Comparison of ENCODE assay signal across 1 cellular context in genomic region chr7:86918245-86918644, GRCh38.
TF ChIP-seq lines count a peak whose summit lies in the region.

No MANE protein-coding gene starts in this region.

TF ChIP-seq in WTC11, 78 proteins besides CTCF, POLR2A, EP300 and RAD21 (continued from another document):
- TF ChIP-seq CDX4 (CRISPR knock-in tag; IDR thresholded peaks at IDR 0.05; ENCODE audit: borderline replicate concordance) (no peak), MAX (CRISPR knock-in tag; IDR thresholded peaks at IDR 0.05) (no peak), ERG (CRISPR knock-in tag; IDR thresholded peaks at IDR 0.05) (no peak), E2F1 (CRISPR knock-in tag; IDR thresholded peaks at IDR 0.05) (no peak), PRDM15 (CRISPR knock-in tag; IDR thresholded peaks at IDR 0.05) (no peak)
